ENCODE assay signal across 19 cellular contexts in the genomic region with DNA sequence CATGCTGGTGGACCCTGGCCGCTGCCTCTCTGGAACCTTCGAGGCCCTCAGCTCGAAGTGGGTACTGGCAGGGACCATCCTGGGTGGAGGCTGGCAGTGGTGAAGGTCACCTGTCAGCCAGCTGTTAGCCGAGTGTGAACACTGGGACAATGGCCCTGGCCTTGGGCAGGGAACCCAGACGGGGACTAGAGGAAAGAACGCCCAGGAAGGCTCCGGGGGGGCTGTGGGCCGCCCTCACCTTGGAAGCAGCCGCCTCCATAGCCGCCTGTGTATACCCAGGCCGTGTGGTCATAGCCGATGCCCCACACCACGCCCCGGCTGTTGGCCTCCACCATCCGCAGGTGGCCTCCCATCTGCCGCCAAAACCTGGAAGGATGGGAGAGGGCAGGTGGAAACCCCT. TPM values are rescaled to one million over a fixed set of nuclear protein-coding genes. Genes with fewer than 3 reads are reported as not detected.
"Had no signal": no experiment of that assay in that cellular context is flagged by ENCODE, and none has a peak within 500 bp of the region (broad histone marks: within the 10 kb centered on the region; RNA-seq: fewer than 3 reads in every experiment).

No MANE protein-coding gene starts in this region.

- H3K4me3 ChIP-seq: coronary artery, dorsolateral prefrontal cortex, gastroesophageal sphincter, left lung, ovary, sigmoid colon, skin epidermis, suprapubic skin, thyroid gland had no signal

- ATAC-seq: esophagus mucosa; gastroesophageal sphincter; left lung; stimulated activated naive CD8-positive, alpha-beta T cell treated with anti-CD3 and anti-CD28 coated beads, Interleukin-15, Interleukin-2, amounts not matched to agents 100 U/mL and 50 U/mL, for 24 hours had no signal

- H3K36me3 ChIP-seq: ovary had no signal

- H3K27me3 ChIP-seq: dorsolateral prefrontal cortex, gastroesophageal sphincter, left lung, ovary, sigmoid colon, suprapubic skin, thyroid gland had no signal

- H3K4me1 ChIP-seq: gastroesophageal sphincter, left lung, sigmoid colon, suprapubic skin, thyroid gland had no signal

- FAIRE-seq: keratinocyte, urothelium cell line had no signal

- DNase-seq: caudate nucleus; dorsolateral prefrontal cortex; effector CD8-positive, alpha-beta T cell; glutamatergic neuron; immature natural killer cell; mesendoderm; naive B cell; ovary; sigmoid colon; stimulated activated naive CD8-positive, alpha-beta T cell treated with anti-CD3 and anti-CD28 coated beads, Interleukin-15, Interleukin-2, amounts not matched to agents 100 U/mL and 50 U/mL, for 24 hours; thyroid gland had no signal

- H3K9me3 ChIP-seq: gastroesophageal sphincter, left lung, ovary, sigmoid colon, suprapubic skin, thyroid gland had no signal

- H3K27ac ChIP-seq: coronary artery, dorsolateral prefrontal cortex, gastroesophageal sphincter, left lung, ovary, sigmoid colon, skin epidermis, suprapubic skin, thyroid gland had no signal

RNA-seq across cellular contexts. Expression of gene BHLHA15, which starts 17.6 kb away (rescaled TPM):
- total RNA-seq: sigmoid colon had no signal
- polyA plus RNA-seq: immature natural killer cell, keratinocyte, ovary had no signal
